In genomic region chr19:42254850-42255765, GRCh38 we compare ENCODE assay signal across 8 cellular contexts. TPM values are rescaled to one million over a fixed set of nuclear protein-coding genes. Genes with fewer than 3 reads are reported as not detected.
A peak's percentile ranks its signal among the peaks of the same experiment; 100 is the strongest.
DNase-seq lines count a peak whose midpoint lies in the region; ATAC-seq and TF ChIP-seq lines count a peak whose summit lies in the region.

Gene ERF (minus strand): TSS chr19:42255128. CDS start chr19:42254999, 129 bp downstream.

- H3K27me3 ChIP-seq in left ventricle myocardium inferior (ENCODE audit: low read depth) = no peaks in the 10 kb centered on the region
- peaks cover 0 to 4% (median 0%) of the 10 kb centered on the region in 3 donors for H3K27me3 ChIP-seq in psoas muscle (ENCODE audit: insufficient read depth in 3 of 3, low read length in 2 of 3)

- peaks cover 3% of the 10 kb centered on the region; the same call in 1 of the 2 replicates for H3K27me3 Mint-ChIP-seq in HFFc6 (ENCODE audit: insufficient read depth)
- H3K27me3 Mint-ChIP-seq in T-helper 17 cell = no peaks in the 10 kb centered on the region

- H3K9me3 ChIP-seq in T-helper 17 cell (ENCODE audit: control insufficient read depth, low read length, poor library complexity, severe bottlenecking) (no peaks in the 10 kb centered on the region), left ventricle myocardium inferior (replicated peaks) (no peaks in the 10 kb centered on the region), psoas muscle (no peaks in the 10 kb centered on the region)

- H3K27ac ChIP-seq in left ventricle myocardium inferior (replicated peaks) = peak within 1 kb of the TSS; percentile 99
- H3K27ac ChIP-seq in psoas muscle = peak within 1 kb of the TSS; percentile 92

- in situ Hi-C loops in G401 (cut with HindIII; ENCODE audit: low sequenced_read_pairs) = no loop called here

- H3K4me1 Mint-ChIP-seq in HFFc6 (ENCODE audit: low read depth) (peaks cover 40% of the 10 kb centered on the region), T-helper 17 cell (peaks cover 20% of the 10 kb centered on the region)

- no peaks in the 10 kb centered on the region; the same call in 1 of the 2 replicates for H3K9me3 Mint-ChIP-seq in HFFc6

- ATAC-seq in T-helper 17 cell (peak; percentile 82), psoas muscle (peak; percentile 78 to 83 (median 82))

- 1% methylated on average over 28 to 75 of the region's 75 CpGs for WGBS in psoas muscle, 3 donors

- intact Hi-C loops in left ventricle myocardium inferior (cut with micrococcal nuclease) = loop anchor here (5.0 kb wide), 1 partner anchor 32 kb away; no protein-coding TSS in a partner anchor
- intact Hi-C loops in psoas muscle (cut with DNase I) = no loop called here

- peaks cover 68% of the 10 kb centered on the region for H3K4me1 ChIP-seq in left ventricle myocardium inferior
- H3K4me1 ChIP-seq in psoas muscle = peaks cover 19% of the 10 kb centered on the region

- TF ChIP-seq CTCF in HFFc6 (IDR thresholded peaks at IDR 0.05) (no peak), left ventricle myocardium inferior (IDR thresholded peaks at IDR 0.05; ENCODE audit: borderline replicate concordance) (no peak), psoas muscle (IDR thresholded peaks at IDR 0.05) (no peak)

- H3K4me3 Mint-ChIP-seq in HFFc6 (peak within 1 kb of the TSS; percentile 91), T-helper 17 cell (peak within 1 kb of the TSS; percentile 86)

- H3K36me3 Mint-ChIP-seq in HFFc6 (ENCODE audit: low read depth) = peaks cover 9% of the 10 kb centered on the region
- H3K36me3 Mint-ChIP-seq in T-helper 17 cell (ENCODE audit: low read depth) = no peaks in the 10 kb centered on the region

- H3K4me3 ChIP-seq in left ventricle myocardium inferior = peak within 1 kb of the TSS; percentile 97
- H3K4me3 ChIP-seq in psoas muscle = peak within 1 kb of the TSS; percentile 95

- DNase-seq in G401 (ENCODE audit: low spot score) (peak; percentile 83), HFFc6 (peak; percentile 83), NCI-H1417 (lab: John Stamatoyannopoulos, UW) (peak; percentile 78 to 93 (median 84)), T-helper 17 cell (peak; percentile 93 to 94 (median 93)), amniotic stem cell (lab: John Stamatoyannopoulos, UW) (peak; percentile 77), left ventricle myocardium inferior (peak; percentile 95), psoas muscle (peak; percentile 93 to 95), ureter (ENCODE audit: low spot score) (peak; percentile 95)

- peaks cover 1% of the 10 kb centered on the region for H3K36me3 ChIP-seq in left ventricle myocardium inferior
- no peaks in the 10 kb centered on the region for H3K36me3 ChIP-seq in psoas muscle (ENCODE audit: insufficient read depth in 1 of 2, low read depth in 1 of 2)

- peak within 1 kb of the TSS; percentile 93 for H3K27ac Mint-ChIP-seq in HFFc6
- peak within 1 kb of the TSS; percentile 61 for H3K27ac Mint-ChIP-seq in T-helper 17 cell

RNA-seq across cellular contexts. Expression of gene ERF, which starts in this region (rescaled TPM):
- total RNA-seq in G401 (2014; rRNA removed; shearing (Covaris generic)) = 157 and 165 TPM in 2 replicates
- 10 to 100 TPM; 74.7 to 87.8 (median 78.8) TPM for total RNA-seq in HFFc6 (2021; fragmentation: NEBNext Ultra II Directional; extraction: Animal tissue kit (Norgen Biotek cat#: 25700))
- total RNA-seq in T-helper 17 cell (10 to 100 TPM; 75.8 to 82.1 TPM), left ventricle myocardium inferior (33.5 TPM), psoas muscle (10 to 100 TPM; 10.0 to 13.5 (median 11.8) TPM), ureter (47.4 TPM)
- 10 to 100 TPM in 2 of 3 donors, 1 to 10 TPM in 1; 7.1 to 11.7 (median 11.4) TPM for polyA plus RNA-seq in psoas muscle

Comparison
In these comparisons a context has a peak if more than half of its experiments do, and no peak if none do; other contexts are left out.
1. Peak in every context shown above with its lines: DNase-seq, ATAC-seq, H3K4me3 ChIP-seq and H3K27ac ChIP-seq.